ENCODE assay signal across 8 cellular contexts in genomic region chr14:34462132-34462893, GRCh38. TPM values are rescaled to one million over a fixed set of nuclear protein-coding genes. Genes with fewer than 3 reads are reported as not detected.
DNase-seq lines count a peak whose midpoint lies in the region; ATAC-seq and TF ChIP-seq lines count a peak whose summit lies in the region.

SPTSSA (minus strand) TSS chr14:34462240; CDS start chr14:34462207, 33 bp downstream.

- intact Hi-C loops in ovary (cut with DNase I) = loop anchor here in 1 of 4 donors (5.0 kb wide), 1 partner anchor 35 kb away; no protein-coding TSS in a partner anchor

- H3K4me3 ChIP-seq in ovary (peak within 1 kb of the TSS; percentile 57), thymus (ENCODE audit: low read length) (peak within 1 kb of the TSS; percentile 80)

- H3K4me1 ChIP-seq in ovary (ENCODE audit: insufficient read depth) (peaks cover 4% of the 10 kb centered on the region), thymus (ENCODE audit: control insufficient read depth, insufficient read depth, low read length) (peaks cover 2% of the 10 kb centered on the region)

- H3K27ac Mint-ChIP-seq in activated naive CD8-positive, alpha-beta T cell = peak within 1 kb of the TSS; percentile 73

- TF ChIP-seq EP300 in ovary (IDR thresholded peaks at IDR 0.05) = no peak

- peak; percentile 95 for TF ChIP-seq POLR2A in GM10847 (IDR thresholded peaks at IDR 0.05; ENCODE audit: extremely low read depth, insufficient read length)
- peak; percentile 71 for TF ChIP-seq POLR2A in ovary (IDR thresholded peaks at IDR 0.05)

- no peaks in the 10 kb centered on the region for H3K27me3 Mint-ChIP-seq in activated naive CD8-positive, alpha-beta T cell

- peak; percentile 89 for ATAC-seq in HG02623 (IDR thresholded peaks at IDR 0.05; ENCODE audit: unreplicated experiment)

- H3K36me3 Mint-ChIP-seq in activated naive CD8-positive, alpha-beta T cell = peaks cover under 1% of the 10 kb centered on the region

- 0 to 1% (median 1%) methylated on average over 20 to 82 of the region's 82 CpGs for WGBS in ovary, 3 donors
- 3% methylated on average over 82 of the region's 82 CpGs for WGBS in thymus

- H3K27ac ChIP-seq in ovary = peak within 1 kb of the TSS; percentile 87 to 92
- peak within 1 kb of the TSS; percentile 69 for H3K27ac ChIP-seq in thymus (ENCODE audit: low read depth)

- peak within 1 kb of the TSS; percentile 92 for H3K4me3 Mint-ChIP-seq in activated naive CD8-positive, alpha-beta T cell

- H3K36me3 ChIP-seq in ovary = no peaks in the 10 kb centered on the region
- H3K36me3 ChIP-seq in thymus (ENCODE audit: control insufficient read depth, insufficient read depth) = no peaks in the 10 kb centered on the region

- DNase-seq in NCI-H1092 treated with DMSO at 0.1 percent for 48 hours (lab: John Stamatoyannopoulos, UW) (peak; percentile 90), SKM-1 treated with dmso at 0.1 percent for 144 hours (lab: John Stamatoyannopoulos, UW; ENCODE audit: unreplicated experiment) (peak; percentile 56), glomerular visceral epithelial cell (ENCODE audit: extremely low spot score) (peak; percentile 93), ovary (peak; percentile 93 to 95 (median 94))

- H3K27me3 ChIP-seq in ovary = no peaks in the 10 kb centered on the region
- no peaks in the 10 kb centered on the region for H3K27me3 ChIP-seq in thymus (ENCODE audit: control insufficient read depth, insufficient read depth)

- no peaks in the 10 kb centered on the region for H3K9me3 Mint-ChIP-seq in activated naive CD8-positive, alpha-beta T cell (ENCODE audit: low read depth)

- no peak for TF ChIP-seq CTCF in ovary (IDR thresholded peaks at IDR 0.05)

- H3K9me3 ChIP-seq in ovary (no peaks in the 10 kb centered on the region), thymus (ENCODE audit: control insufficient read depth) (no peaks in the 10 kb centered on the region)

- H3K4me1 Mint-ChIP-seq in activated naive CD8-positive, alpha-beta T cell (ENCODE audit: low read depth) = peaks cover 16% of the 10 kb centered on the region

RNA-seq across cellular contexts. Expression of gene SPTSSA, which starts in this region (rescaled TPM):
- 10 to 100 TPM; 18.9 to 35.5 (median 24.1) TPM for total RNA-seq in ovary
- polyA plus RNA-seq in ovary = 10 to 100 TPM; 19.8 to 36.1 TPM
- 34.7 TPM for polyA plus RNA-seq in thymus

Comparison
In these comparisons a context has a peak if more than half of its experiments do, and no peak if none do; other contexts are left out.
1. Peak in every context shown above with its lines: DNase-seq, ATAC-seq, H3K4me3 ChIP-seq and H3K27ac ChIP-seq.